Comparison of ENCODE assay signal across 8 cellular contexts in genomic region chr7:7969306-7970112, GRCh38. TPM values are rescaled to one million over a fixed set of nuclear protein-coding genes. Genes with fewer than 3 reads are reported as not detected.
DNase-seq lines count a peak whose midpoint lies in the region; ATAC-seq and TF ChIP-seq lines count a peak whose summit lies in the region.

No MANE protein-coding gene starts in this region.

- H3K4me3 Mint-ChIP-seq in activated CD8-positive, alpha-beta T cell treated with anti-CD3 and anti-CD28 coated beads, Interleukin-2, amount 10 ng/mL, durations not matched to agents 7 days and 5 days: peak overlapping the region; percentile 71

- peaks cover 3% of the 10 kb centered on the region for H3K4me1 ChIP-seq in HEK293 (ENCODE audit: control insufficient read depth, insufficient read depth, low read length)
- H3K4me1 ChIP-seq in endocrine pancreas (ENCODE audit: control insufficient read depth, insufficient read depth, low read length): peaks cover 25% of the 10 kb centered on the region
- peaks cover 24% of the 10 kb centered on the region for H3K4me1 ChIP-seq in mononuclear cell (ENCODE audit: insufficient read depth, low read length)

- H3K9me3 ChIP-seq in HEK293 (ENCODE audit: control insufficient read depth, insufficient read depth, low read depth, low read length): no peaks in the 10 kb centered on the region
- no peaks in the 10 kb centered on the region for H3K9me3 ChIP-seq in endocrine pancreas (ENCODE audit: control insufficient read depth, low read length)
- no peaks in the 10 kb centered on the region for H3K9me3 ChIP-seq in mononuclear cell (ENCODE audit: low read depth, low read length)

- H3K9me3 Mint-ChIP-seq in activated CD8-positive, alpha-beta T cell treated with anti-CD3 and anti-CD28 coated beads, Interleukin-2, amount 10 ng/mL, durations not matched to agents 7 days and 5 days (ENCODE audit: insufficient read depth): no peaks in the 10 kb centered on the region

- H3K27ac Mint-ChIP-seq in activated CD8-positive, alpha-beta T cell treated with anti-CD3 and anti-CD28 coated beads, Interleukin-2, amount 10 ng/mL, durations not matched to agents 7 days and 5 days: peak overlapping the region; percentile 81

- H3K9ac ChIP-seq in endocrine pancreas (ENCODE audit: control insufficient read depth, insufficient read depth, low read length): peak overlapping the region; percentile 84

- peak; percentile 22 for ATAC-seq in activated CD8-positive, alpha-beta T cell treated with anti-CD3 and anti-CD28 coated beads, Interleukin-2, amount 10 ng/mL, durations not matched to agents 7 days and 5 days
- no peak for ATAC-seq in HG02571 (IDR thresholded peaks at IDR 0.05; ENCODE audit: unreplicated experiment)

- POLR2A ChIA-PET in HEK293 (lab: Yijun Ruan, JAX): no interaction called here
- POLR2A ChIA-PET in activated CD8-positive, alpha-beta T cell treated with anti-CD3 and anti-CD28 coated beads, Interleukin-2, amount 10 ng/mL, durations not matched to agents 7 days and 5 days (lab: Charles Lee): interaction anchor here (0.6 to 3.5 kb wide), 22 partner anchors 16 to 401 kb away, joined by 3 to 24 read pairs (median 4); partner anchors contain the start of genes RPA3 and UMAD1

- H3K4me3 ChIP-seq in HEK293 (ENCODE audit: low read depth, low read length) (peak overlapping the region; percentile 94), endocrine pancreas (ENCODE audit: control insufficient read depth, insufficient read depth, low read length) (peak overlapping the region; percentile 99), mononuclear cell (ENCODE audit: low read length) (peak overlapping the region; percentile 72)

- H3K27ac ChIP-seq in HEK293 (ENCODE audit: extremely low read depth, low read depth, low read length): peak overlapping the region; percentile 99

- no peaks in the 10 kb centered on the region for H3K36me3 Mint-ChIP-seq in activated CD8-positive, alpha-beta T cell treated with anti-CD3 and anti-CD28 coated beads, Interleukin-2, amount 10 ng/mL, durations not matched to agents 7 days and 5 days (ENCODE audit: low read depth)

- H3K27me3 ChIP-seq in endocrine pancreas (ENCODE audit: control insufficient read depth, insufficient read depth, low read length) (no peaks in the 10 kb centered on the region), mononuclear cell (ENCODE audit: insufficient read depth, low read length) (no peaks in the 10 kb centered on the region)

- peak; percentile 40; the same call in 1 of the 2 replicates for TF ChIP-seq CTCF in HEK293 (tag by site-specific recombination; IDR thresholded peaks at IDR 0.05)

- peak; percentile 81 for DNase-seq in DMS79 treated with DMSO at 0.1 percent for 48 hours (lab: John Stamatoyannopoulos, UW)
- peak; percentile 64 for DNase-seq in NCI-H345 treated with DMSO at 0.1 percent for 48 hours (lab: John Stamatoyannopoulos, UW; ENCODE audit: unreplicated experiment)
- DNase-seq in activated CD8-positive, alpha-beta T cell treated with anti-CD3 and anti-CD28 coated beads, Interleukin-2, amount 10 ng/mL, durations not matched to agents 7 days and 5 days: peak; percentile 59
- DNase-seq in stimulated activated CD8-positive, alpha-beta memory T cell treated with anti-CD3 and anti-CD28 coated beads, Interleukin-7, amount 100 ng/mL, for 24 hours (ENCODE audit: low read depth): peak; percentile 13

- CTCF ChIA-PET in HEK293 (lab: Yijun Ruan, JAX): interaction anchor here (0.7 to 1.1 kb wide), 3 partner anchors 68 to 374 kb away, joined by 3 to 4 read pairs (median 3); no protein-coding TSS in a partner anchor
- CTCF ChIA-PET in activated CD8-positive, alpha-beta T cell treated with anti-CD3 and anti-CD28 coated beads, Interleukin-2, amount 10 ng/mL, durations not matched to agents 7 days and 5 days (lab: Charles Lee): interaction anchor here (1.1 to 8.7 kb wide), 10 partner anchors 9 to 326 kb away, joined by 3 to 57 read pairs (median 8); no protein-coding TSS in a partner anchor

- peaks cover 19% of the 10 kb centered on the region for H3K4me1 Mint-ChIP-seq in activated CD8-positive, alpha-beta T cell treated with anti-CD3 and anti-CD28 coated beads, Interleukin-2, amount 10 ng/mL, durations not matched to agents 7 days and 5 days (ENCODE audit: low read depth)

- no peaks in the 10 kb centered on the region for H3K27me3 Mint-ChIP-seq in activated CD8-positive, alpha-beta T cell treated with anti-CD3 and anti-CD28 coated beads, Interleukin-2, amount 10 ng/mL, durations not matched to agents 7 days and 5 days (ENCODE audit: low read depth)

- H3K36me3 ChIP-seq in HEK293 (ENCODE audit: control insufficient read depth in 2 of 2, insufficient read depth in 1 of 2, low read length in 2 of 2): no peaks in the 10 kb centered on the region
- H3K36me3 ChIP-seq in endocrine pancreas (ENCODE audit: control insufficient read depth, insufficient read depth, low read length): no peaks in the 10 kb centered on the region

TF ChIP-seq in HEK293, 187 proteins besides CTCF, POLR2A, EP300 and RAD21:
- TF ChIP-seq MYNN (tag by site-specific recombination; IDR thresholded peaks at IDR 0.05; ENCODE audit: borderline replicate concordance) (peak; percentile 98), ZFP37 (tag by site-specific recombination; IDR thresholded peaks at IDR 0.05) (0 out of 2 replicates have a peak, but pooled peaks have one; percentile 40), ZNF660 (tag by site-specific recombination; IDR thresholded peaks at IDR 0.05) (peak; percentile 25; the same call in 1 of the 2 replicates), ZEB2 (tag by site-specific recombination; IDR thresholded peaks at IDR 0.05) (peak; percentile 26; the same call in 1 of the 2 replicates), ZNF394 (tag by site-specific recombination; IDR thresholded peaks at IDR 0.05; ENCODE audit: borderline replicate concordance) (peak; percentile 87; the same call in 1 of the 2 replicates), ZNF626 (tag by site-specific recombination; IDR thresholded peaks at IDR 0.05) (no peak), ZBTB8A (tag by site-specific recombination; IDR thresholded peaks at IDR 0.05) (peak; percentile 62; the same call in 1 of the 2 replicates), PRDM1 (tag by site-specific recombination; IDR thresholded peaks at IDR 0.05) (peak; percentile 8; the same call in 1 of the 2 replicates), ZNF549 (tag by site-specific recombination; IDR thresholded peaks at IDR 0.05) (no peak), ZNF449 (tag by site-specific recombination; IDR thresholded peaks at IDR 0.05) (0 out of 2 replicates have a peak, but pooled peaks have one; percentile 22), ZBTB20 (tag by site-specific recombination; IDR thresholded peaks at IDR 0.05) (peak; percentile 28; the same call in 1 of the 2 replicates), ZBTB11 (tag by site-specific recombination; conservative IDR thresholded peaks at IDR 0.05; ENCODE audit: low read depth) (0 out of 2 replicates have a peak, but pooled peaks have one; percentile 17), KLF8 (tag by site-specific recombination; IDR thresholded peaks at IDR 0.05) (no peak), ZNF501 (tag by site-specific recombination; IDR thresholded peaks at IDR 0.05) (0 out of 2 replicates have a peak, but pooled peaks have one; percentile 30), IKZF3 (tag by site-specific recombination; IDR thresholded peaks at IDR 0.05) (no peak), ZSCAN30 (tag by site-specific recombination; IDR thresholded peaks at IDR 0.05) (peak; percentile 20; the same call in 1 of the 2 replicates)

RNA-seq across cellular contexts. Expression of gene GLCCI1, which starts 0.9 kb away (rescaled TPM):
- 10 to 100 TPM; 17.5 to 17.7 TPM for total RNA-seq in activated CD8-positive, alpha-beta T cell treated with anti-CD3 and anti-CD28 coated beads, Interleukin-2, amount 10 ng/mL, durations not matched to agents 7 days and 5 days
- total RNA-seq in mononuclear cell: 12.0 TPM

Comparison
In these comparisons a context has a peak if more than half of its experiments do, and no peak if none do; other contexts are left out.
1. DNase-seq: peak in every context shown above with its lines; median percentile 81 in DMS79 treated with DMSO at 0.1 percent for 48 hours; 64 in NCI-H345 treated with DMSO at 0.1 percent for 48 hours; 59 in activated CD8-positive, alpha-beta T cell treated with anti-CD3 and anti-CD28 coated beads, Interleukin-2, amount 10 ng/mL, durations not matched to agents 7 days and 5 days; 13 in stimulated activated CD8-positive, alpha-beta memory T cell treated with anti-CD3 and anti-CD28 coated beads, Interleukin-7, amount 100 ng/mL, for 24 hours.